Comparison of ENCODE assay signal across 7 cellular contexts in genomic region chr11:122628691-122629555, GRCh38. TPM values are rescaled to one million over a fixed set of nuclear protein-coding genes. Genes with fewer than 3 reads are reported as not detected.
DNase-seq lines count a peak whose midpoint lies in the region; ATAC-seq and TF ChIP-seq lines count a peak whose summit lies in the region.

No MANE protein-coding gene starts in this region.

- CTCF ChIA-PET in PC-9 (lab: Charles Lee): interaction anchor here (0.6 to 1.6 kb wide), 20 partner anchors 29 to 967 kb away, joined by 3 to 20 read pairs (median 4); no protein-coding TSS in a partner anchor

- H3K36me3 ChIP-seq in PC-9 (ENCODE audit: low read depth): no peaks in the 10 kb centered on the region

- no peaks in the 10 kb centered on the region for H3K27me3 ChIP-seq in PC-9 (ENCODE audit: insufficient read depth, low read depth)

- POLR2A ChIA-PET in PC-9 (lab: Charles Lee; ENCODE audit: unreplicated experiment): no interaction called here

- H3K9me3 ChIP-seq in PC-9 (ENCODE audit: insufficient read depth, low read depth): no peaks in the 10 kb centered on the region

- peaks cover 31% of the 10 kb centered on the region for H3F3A ChIP-seq in PC-9 (ENCODE audit: insufficient read depth, low read depth)

- no peaks in the 10 kb centered on the region for H3K9me2 ChIP-seq in PC-9 (ENCODE audit: insufficient read depth)

- H3K4me3 ChIP-seq in GM12864 (ENCODE audit: low read depth, low read length) (no peak overlapping the region), PC-9 (no peak overlapping the region)

- H3K4me1 ChIP-seq in PC-9 (replicated peaks; ENCODE audit: insufficient read depth): peaks cover 35% of the 10 kb centered on the region

- H3K4me2 ChIP-seq in PC-9: no peak overlapping the region

- intact Hi-C loops in PC-9 (cut with micrococcal nuclease; ENCODE audit: unreplicated experiment): loop anchor here (1.0 to 5.0 kb wide), 3 partner anchors 152 to 433 kb away; partner anchors contain the start of gene HSPA8

- no peaks in the 10 kb centered on the region for H3K36me3 Mint-ChIP-seq in activated T-cell treated with anti-CD3 and anti-CD28 coated beads, Interleukin-2, amount 50 U/mL, for 4 hours (ENCODE audit: insufficient read depth)
- H3K36me3 Mint-ChIP-seq in neural crest cell (ENCODE audit: low read depth): no peaks in the 10 kb centered on the region

- no TSS peak for BruUV-seq in PC-9 (replicated peaks; lab: Mats Ljungman, UMichigan)

- H3K79me2 ChIP-seq in PC-9 (ENCODE audit: low read depth): no peaks in the 10 kb centered on the region

- no peaks in the 10 kb centered on the region for H3K9me3 Mint-ChIP-seq in activated T-cell treated with anti-CD3 and anti-CD28 coated beads, Interleukin-2, amount 50 U/mL, for 4 hours
- H3K9me3 Mint-ChIP-seq in neural crest cell: no peaks in the 10 kb centered on the region
- H3K9me3 Mint-ChIP-seq in stimulated activated naive CD8-positive, alpha-beta T cell treated with anti-CD3 and anti-CD28 coated beads, Interleukin-15, amount 100 ng/mL, for 72 hours: no peaks in the 10 kb centered on the region

- peaks cover 4% of the 10 kb centered on the region for H3K27me3 Mint-ChIP-seq in activated T-cell treated with anti-CD3 and anti-CD28 coated beads, Interleukin-2, amount 50 U/mL, for 4 hours (ENCODE audit: low read depth)
- H3K27me3 Mint-ChIP-seq in neural crest cell (ENCODE audit: low read depth): no peaks in the 10 kb centered on the region
- H3K27me3 Mint-ChIP-seq in stimulated activated naive CD8-positive, alpha-beta T cell treated with anti-CD3 and anti-CD28 coated beads, Interleukin-15, amount 100 ng/mL, for 72 hours: no peaks in the 10 kb centered on the region

- DNase-seq in GM12864 (ENCODE audit: low read depth) (no peak), HK-2 (ENCODE audit: unreplicated experiment) (peak; percentile 53), PC-9 (peak; percentile 53 to 65), fibroblast of gingiva (ENCODE audit: low read depth) (peak; percentile 58), neural crest cell (ENCODE audit: low read depth, low spot score) (peak; percentile 77)
- DNase-seq in activated T-cell treated with anti-CD3 and anti-CD28 coated beads, Interleukin-2, amount 50 U/mL, for 4 hours: peak; percentile 65
- peak; percentile 58 to 67 for DNase-seq in stimulated activated naive CD8-positive, alpha-beta T cell treated with anti-CD3 and anti-CD28 coated beads, Interleukin-15, amount 100 ng/mL, for 72 hours

- ATAC-seq in activated T-cell treated with anti-CD3 and anti-CD28 coated beads, Interleukin-2, amount 50 U/mL, for 4 hours: peak; percentile 92 to 94
- peak; percentile 87 for ATAC-seq in stimulated activated naive CD8-positive, alpha-beta T cell treated with anti-CD3 and anti-CD28 coated beads, Interleukin-15, amount 100 ng/mL, for 72 hours

- H2AFZ ChIP-seq in PC-9: no peak overlapping the region

- no peaks in the 10 kb centered on the region for H4K20me1 ChIP-seq in PC-9 (ENCODE audit: insufficient read depth)

- H3K27ac Mint-ChIP-seq in neural crest cell (ENCODE audit: unreplicated experiment): no peak overlapping the region
- H3K27ac Mint-ChIP-seq in stimulated activated naive CD8-positive, alpha-beta T cell treated with anti-CD3 and anti-CD28 coated beads, Interleukin-15, amount 100 ng/mL, for 72 hours: no peak overlapping the region

- TF ChIP-seq CTCF in GM12864 (IDR thresholded peaks at IDR 0.05; ENCODE audit: low read depth, low read length, missing control alignments) (peak; percentile 84), PC-9 (conservative IDR thresholded peaks at IDR 0.05) (peak; percentile 86), neural crest cell (conservative IDR thresholded peaks at IDR 0.05) (peak; percentile 79)

- no peak overlapping the region for H3K27ac ChIP-seq in PC-9

- no peak overlapping the region for H3K4me3 Mint-ChIP-seq in activated T-cell treated with anti-CD3 and anti-CD28 coated beads, Interleukin-2, amount 50 U/mL, for 4 hours
- no peak overlapping the region for H3K4me3 Mint-ChIP-seq in neural crest cell
- H3K4me3 Mint-ChIP-seq in stimulated activated naive CD8-positive, alpha-beta T cell treated with anti-CD3 and anti-CD28 coated beads, Interleukin-15, amount 100 ng/mL, for 72 hours: no peak overlapping the region

- H3K4me1 Mint-ChIP-seq in activated T-cell treated with anti-CD3 and anti-CD28 coated beads, Interleukin-2, amount 50 U/mL, for 4 hours (ENCODE audit: low read depth): peaks cover 1% of the 10 kb centered on the region
- H3K4me1 Mint-ChIP-seq in neural crest cell: peaks cover 5% of the 10 kb centered on the region
- peaks cover 14% of the 10 kb centered on the region for H3K4me1 Mint-ChIP-seq in stimulated activated naive CD8-positive, alpha-beta T cell treated with anti-CD3 and anti-CD28 coated beads, Interleukin-15, amount 100 ng/mL, for 72 hours

RNA-seq across cellular contexts. Expression of gene UBASH3B, which starts 26.6 kb away (rescaled TPM):
- total RNA-seq in PC-9 (2021) (80.3 and 81.9 TPM in 2 replicates), neural crest cell (6.6 and 6.8 TPM in 2 replicates)
- 10 to 100 TPM; 37.6 to 53.3 (median 39.9) TPM for total RNA-seq in activated T-cell treated with anti-CD3 and anti-CD28 coated beads, Interleukin-2, amount 50 U/mL, for 4 hours
